Comparison of ENCODE assay signal across 1 cellular context in genomic region chr20:56628873-56629463, GRCh38.
TF ChIP-seq lines count a peak whose summit lies in the region.

Gene TFAP2C, plus strand, starts transcription at chr20:56629306. Its CDS starts 239 bp downstream, at chr20:56629545.

TF ChIP-seq in HepG2, 621 proteins besides CTCF, POLR2A, EP300 and RAD21:
- TF ChIP-seq THAP9 (CRISPR knock-in tag; IDR thresholded peaks at IDR 0.05; ENCODE audit: borderline replicate concordance): no peak
- TF ChIP-seq ZNF639 (CRISPR knock-in tag; conservative IDR thresholded peaks at IDR 0.05): no peak
- TF ChIP-seq PLSCR1 (CRISPR knock-in tag; IDR thresholded peaks at IDR 0.05; ENCODE audit: borderline replicate concordance): no peak
- TF ChIP-seq SAP130 (CRISPR knock-in tag; IDR thresholded peaks at IDR 0.05; ENCODE audit: low read depth): no peak
- no peak for TF ChIP-seq ZFP41 (CRISPR knock-in tag; IDR thresholded peaks at IDR 0.05; ENCODE audit: borderline replicate concordance)
- no peak for TF ChIP-seq ZBTB26 (CRISPR knock-in tag; IDR thresholded peaks at IDR 0.05; ENCODE audit: borderline replicate concordance)
- no peak for TF ChIP-seq ARNTL (CRISPR knock-in tag; IDR thresholded peaks at IDR 0.05)
- no peak for TF ChIP-seq NR2F1 (CRISPR knock-in tag; IDR thresholded peaks at IDR 0.05)
- no peak for TF ChIP-seq HNRNPL (IDR thresholded peaks at IDR 0.05; ENCODE audit: low read depth, low read length)
- no peak for TF ChIP-seq ATF7 (IDR thresholded peaks at IDR 0.05)
- TF ChIP-seq ATF7 (CRISPR knock-in tag; IDR thresholded peaks at IDR 0.05): no peak
- TF ChIP-seq SRF (IDR thresholded peaks at IDR 0.05; ENCODE audit: low read depth, low read length): no peak
- TF ChIP-seq CEBPB (IDR thresholded peaks at IDR 0.05; ENCODE audit: borderline replicate concordance, low read depth, low read length): no peak
- TF ChIP-seq ZHX2 (IDR thresholded peaks at IDR 0.05; ENCODE audit: low read depth): no peak
- no peak for TF ChIP-seq ZHX2 (CRISPR knock-in tag; IDR thresholded peaks at IDR 0.05; ENCODE audit: borderline replicate concordance)
- no peak for TF ChIP-seq AKAP8 (CRISPR knock-in tag; IDR thresholded peaks at IDR 0.05)
- TF ChIP-seq ZNF883 (CRISPR knock-in tag; IDR thresholded peaks at IDR 0.05; ENCODE audit: not compliant biosample characterization): no peak
- TF ChIP-seq ZNF383 (CRISPR knock-in tag; IDR thresholded peaks at IDR 0.05; ENCODE audit: borderline replicate concordance): no peak
- TF ChIP-seq ZNF333 (CRISPR knock-in tag; IDR thresholded peaks at IDR 0.05; ENCODE audit: borderline replicate concordance): no peak
- TF ChIP-seq PRDM10 (CRISPR knock-in tag; IDR thresholded peaks at IDR 0.05; ENCODE audit: low read depth): no peak
- no peak for TF ChIP-seq ZFP62 (CRISPR knock-in tag; IDR thresholded peaks at IDR 0.05)
